In the genomic region with DNA sequence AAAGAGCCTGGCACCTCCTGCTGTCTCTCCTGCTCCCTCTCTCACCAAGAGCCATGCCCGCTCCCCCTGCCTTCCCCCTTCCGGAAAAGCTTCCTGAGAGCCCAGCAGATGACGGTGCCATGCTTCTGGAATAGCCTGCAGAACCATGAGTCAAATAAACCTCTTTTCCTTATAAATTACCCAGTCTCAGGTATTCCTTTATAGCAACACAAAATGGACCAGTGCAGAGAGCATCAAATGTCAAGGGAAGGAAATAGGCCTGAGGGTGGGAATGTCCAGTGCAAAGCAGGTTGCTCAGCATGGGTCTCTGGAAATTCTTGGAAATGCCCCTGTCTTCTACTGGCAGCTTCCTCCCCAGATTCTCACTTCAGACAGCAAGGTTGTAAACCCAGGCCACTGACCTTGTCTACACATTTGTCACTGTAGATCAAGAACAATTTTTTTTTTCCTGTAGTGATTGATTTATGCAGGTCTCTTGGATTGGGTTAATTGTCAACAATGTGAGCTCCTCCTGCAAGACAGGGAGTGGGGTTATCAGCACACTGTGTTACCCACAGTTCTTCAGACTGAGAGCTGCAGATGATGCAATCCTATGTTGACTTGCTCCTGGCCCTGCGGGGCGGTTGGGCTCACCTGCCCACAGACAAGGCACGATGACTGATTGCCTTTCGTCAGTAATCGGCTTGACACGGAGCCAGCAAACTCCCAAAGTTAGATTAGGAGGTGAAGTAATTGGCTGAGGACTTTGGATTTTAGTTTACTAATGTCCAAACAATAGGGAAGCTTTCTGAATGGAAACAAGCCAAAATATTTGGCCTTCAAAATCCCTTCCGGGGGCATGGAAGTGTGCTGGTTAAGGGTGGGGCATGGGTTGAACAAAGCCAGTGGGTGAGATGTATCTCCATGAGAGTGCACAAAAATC, we compare ENCODE assay signal across 1 cellular context.
TF ChIP-seq lines count a peak whose summit lies in the region.

No MANE protein-coding gene starts in this region.

TF ChIP-seq in HepG2, 621 proteins besides CTCF, POLR2A, EP300 and RAD21 (continued from another document and continues in another):
- TF ChIP-seq, protein P1, sequence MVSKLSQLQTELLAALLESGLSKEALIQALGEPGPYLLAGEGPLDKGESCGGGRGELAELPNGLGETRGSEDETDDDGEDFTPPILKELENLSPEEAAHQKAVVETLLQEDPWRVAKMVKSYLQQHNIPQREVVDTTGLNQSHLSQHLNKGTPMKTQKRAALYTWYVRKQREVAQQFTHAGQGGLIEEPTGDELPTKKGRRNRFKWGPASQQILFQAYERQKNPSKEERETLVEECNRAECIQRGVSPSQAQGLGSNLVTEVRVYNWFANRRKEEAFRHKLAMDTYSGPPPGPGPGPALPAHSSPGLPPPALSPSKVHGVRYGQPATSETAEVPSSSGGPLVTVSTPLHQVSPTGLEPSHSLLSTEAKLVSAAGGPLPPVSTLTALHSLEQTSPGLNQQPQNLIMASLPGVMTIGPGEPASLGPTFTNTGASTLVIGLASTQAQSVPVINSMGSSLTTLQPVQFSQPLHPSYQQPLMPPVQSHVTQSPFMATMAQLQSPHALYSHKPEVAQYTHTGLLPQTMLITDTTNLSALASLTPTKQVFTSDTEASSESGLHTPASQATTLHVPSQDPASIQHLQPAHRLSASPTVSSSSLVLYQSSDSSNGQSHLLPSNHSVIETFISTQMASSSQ (IDR thresholded peaks at IDR 0.05; ENCODE audit: low read depth) = peak; percentile 33; the same call in 1 of the 2 replicates
- TF ChIP-seq, protein P1 (CRISPR knock-in tag; IDR thresholded peaks at IDR 0.05; ENCODE audit: borderline replicate concordance) = peak; percentile 56; the same call in 1 of the 2 replicates
- no peak for TF ChIP-seq SIN3B (IDR thresholded peaks at IDR 0.05; ENCODE audit: low read length)
- TF ChIP-seq ZNF446 (CRISPR knock-in tag; IDR thresholded peaks at IDR 0.05) = no peak
- TF ChIP-seq TEAD3 (CRISPR knock-in tag; optimal IDR thresholded peaks at IDR 0.05; ENCODE audit: borderline replicate concordance) = peak; percentile 41
- peak; percentile 33; the same call in 1 of the 2 replicates for TF ChIP-seq NFKB2 (CRISPR knock-in tag; IDR thresholded peaks at IDR 0.05; ENCODE audit: borderline replicate concordance)
- no peak for TF ChIP-seq SAFB2 (CRISPR knock-in tag; IDR thresholded peaks at IDR 0.05; ENCODE audit: borderline replicate concordance, low read depth)
- no peak for TF ChIP-seq ZNF33B (CRISPR knock-in tag; IDR thresholded peaks at IDR 0.05)
- TF ChIP-seq NR3C1 (CRISPR knock-in tag; IDR thresholded peaks at IDR 0.05) = no peak
- no peak for TF ChIP-seq MAFG (CRISPR knock-in tag; IDR thresholded peaks at IDR 0.05)
- TF ChIP-seq HNRNPH1 (optimal IDR thresholded peaks at IDR 0.05; ENCODE audit: low read depth, low read length) = no peak
- TF ChIP-seq ZNF468 (CRISPR knock-in tag; IDR thresholded peaks at IDR 0.05) = no peak
- no peak for TF ChIP-seq YY1 (IDR thresholded peaks at IDR 0.05; ENCODE audit: insufficient read depth, insufficient replicate concordance, low read depth, low read length)
- TF ChIP-seq ZNF703 (CRISPR knock-in tag; IDR thresholded peaks at IDR 0.05; ENCODE audit: borderline replicate concordance) = 0 out of 2 replicates have a peak, but pooled peaks have one; percentile 36
- TF ChIP-seq HOXA7 (CRISPR knock-in tag; IDR thresholded peaks at IDR 0.05) = no peak
- no peak for TF ChIP-seq ZNF766 (CRISPR knock-in tag; IDR thresholded peaks at IDR 0.05; ENCODE audit: borderline replicate concordance)
- TF ChIP-seq, protein P2, sequence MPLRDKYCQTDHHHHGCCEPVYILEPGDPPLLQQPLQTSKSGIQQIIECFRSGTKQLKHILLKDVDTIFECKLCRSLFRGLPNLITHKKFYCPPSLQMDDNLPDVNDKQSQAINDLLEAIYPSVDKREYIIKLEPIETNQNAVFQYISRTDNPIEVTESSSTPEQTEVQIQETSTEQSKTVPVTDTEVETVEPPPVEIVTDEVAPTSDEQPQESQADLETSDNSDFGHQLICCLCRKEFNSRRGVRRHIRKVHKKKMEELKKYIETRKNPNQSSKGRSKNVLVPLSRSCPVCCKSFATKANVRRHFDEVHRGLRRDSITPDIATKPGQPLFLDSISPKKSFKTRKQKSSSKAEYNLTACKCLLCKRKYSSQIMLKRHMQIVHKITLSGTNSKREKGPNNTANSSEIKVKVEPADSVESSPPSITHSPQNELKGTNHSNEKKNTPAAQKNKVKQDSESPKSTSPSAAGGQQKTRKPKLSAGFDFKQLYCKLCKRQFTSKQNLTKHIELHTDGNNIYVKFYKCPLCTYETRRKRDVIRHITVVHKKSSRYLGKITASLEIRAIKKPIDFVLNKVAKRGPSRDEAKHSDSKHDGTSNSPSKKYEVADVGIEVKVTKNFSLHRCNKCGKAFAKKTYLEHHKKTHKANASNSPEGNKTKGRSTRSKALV (CRISPR knock-in tag; IDR thresholded peaks at IDR 0.05) = 0 out of 2 replicates have a peak, but pooled peaks have one; percentile 22
- TF ChIP-seq ONECUT2 (CRISPR knock-in tag; IDR thresholded peaks at IDR 0.05) = no peak
- no peak for TF ChIP-seq ZNF326 (CRISPR knock-in tag; IDR thresholded peaks at IDR 0.05; ENCODE audit: borderline replicate concordance)
- TF ChIP-seq, protein P3, sequence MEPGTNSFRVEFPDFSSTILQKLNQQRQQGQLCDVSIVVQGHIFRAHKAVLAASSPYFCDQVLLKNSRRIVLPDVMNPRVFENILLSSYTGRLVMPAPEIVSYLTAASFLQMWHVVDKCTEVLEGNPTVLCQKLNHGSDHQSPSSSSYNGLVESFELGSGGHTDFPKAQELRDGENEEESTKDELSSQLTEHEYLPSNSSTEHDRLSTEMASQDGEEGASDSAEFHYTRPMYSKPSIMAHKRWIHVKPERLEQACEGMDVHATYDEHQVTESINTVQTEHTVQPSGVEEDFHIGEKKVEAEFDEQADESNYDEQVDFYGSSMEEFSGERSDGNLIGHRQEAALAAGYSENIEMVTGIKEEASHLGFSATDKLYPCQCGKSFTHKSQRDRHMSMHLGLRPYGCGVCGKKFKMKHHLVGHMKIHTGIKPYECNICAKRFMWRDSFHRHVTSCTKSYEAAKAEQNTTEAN (CRISPR knock-in tag; conservative IDR thresholded peaks at IDR 0.05) = no peak
- no peak for TF ChIP-seq IKZF1 (IDR thresholded peaks at IDR 0.05)
- TF ChIP-seq NFYC (CRISPR knock-in tag; IDR thresholded peaks at IDR 0.05) = no peak
- TF ChIP-seq ZNF3 (CRISPR knock-in tag; IDR thresholded peaks at IDR 0.05) = no peak
- no peak for TF ChIP-seq SRSF1 (optimal IDR thresholded peaks at IDR 0.05; ENCODE audit: low read depth, low read length)
- TF ChIP-seq GLI4 (CRISPR knock-in tag; IDR thresholded peaks at IDR 0.05; ENCODE audit: borderline replicate concordance) = no peak
- no peak for TF ChIP-seq TAF1 (CRISPR knock-in tag; IDR thresholded peaks at IDR 0.05)
- no peak for TF ChIP-seq ATAD3A (CRISPR knock-in tag; IDR thresholded peaks at IDR 0.05)
- peak; percentile 87 for TF ChIP-seq ZNF644 (CRISPR knock-in tag; IDR thresholded peaks at IDR 0.05; ENCODE audit: low read depth)
- no peak for TF ChIP-seq ZNF530 (CRISPR knock-in tag; IDR thresholded peaks at IDR 0.05; ENCODE audit: low read depth)
- TF ChIP-seq, protein P4, sequence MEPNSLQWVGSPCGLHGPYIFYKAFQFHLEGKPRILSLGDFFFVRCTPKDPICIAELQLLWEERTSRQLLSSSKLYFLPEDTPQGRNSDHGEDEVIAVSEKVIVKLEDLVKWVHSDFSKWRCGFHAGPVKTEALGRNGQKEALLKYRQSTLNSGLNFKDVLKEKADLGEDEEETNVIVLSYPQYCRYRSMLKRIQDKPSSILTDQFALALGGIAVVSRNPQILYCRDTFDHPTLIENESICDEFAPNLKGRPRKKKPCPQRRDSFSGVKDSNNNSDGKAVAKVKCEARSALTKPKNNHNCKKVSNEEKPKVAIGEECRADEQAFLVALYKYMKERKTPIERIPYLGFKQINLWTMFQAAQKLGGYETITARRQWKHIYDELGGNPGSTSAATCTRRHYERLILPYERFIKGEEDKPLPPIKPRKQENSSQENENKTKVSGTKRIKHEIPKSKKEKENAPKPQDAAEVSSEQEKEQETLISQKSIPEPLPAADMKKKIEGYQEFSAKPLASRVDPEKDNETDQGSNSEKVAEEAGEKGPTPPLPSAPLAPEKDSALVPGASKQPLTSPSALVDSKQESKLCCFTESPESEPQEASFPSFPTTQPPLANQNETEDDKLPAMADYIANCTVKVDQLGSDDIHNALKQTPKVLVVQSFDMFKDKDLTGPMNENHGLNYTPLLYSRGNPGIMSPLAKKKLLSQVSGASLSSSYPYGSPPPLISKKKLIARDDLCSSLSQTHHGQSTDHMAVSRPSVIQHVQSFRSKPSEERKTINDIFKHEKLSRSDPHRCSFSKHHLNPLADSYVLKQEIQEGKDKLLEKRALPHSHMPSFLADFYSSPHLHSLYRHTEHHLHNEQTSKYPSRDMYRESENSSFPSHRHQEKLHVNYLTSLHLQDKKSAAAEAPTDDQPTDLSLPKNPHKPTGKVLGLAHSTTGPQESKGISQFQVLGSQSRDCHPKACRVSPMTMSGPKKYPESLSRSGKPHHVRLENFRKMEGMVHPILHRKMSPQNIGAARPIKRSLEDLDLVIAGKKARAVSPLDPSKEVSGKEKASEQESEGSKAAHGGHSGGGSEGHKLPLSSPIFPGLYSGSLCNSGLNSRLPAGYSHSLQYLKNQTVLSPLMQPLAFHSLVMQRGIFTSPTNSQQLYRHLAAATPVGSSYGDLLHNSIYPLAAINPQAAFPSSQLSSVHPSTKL (CRISPR knock-in tag; IDR thresholded peaks at IDR 0.05) = peak; percentile 81
- TF ChIP-seq, protein P5, sequence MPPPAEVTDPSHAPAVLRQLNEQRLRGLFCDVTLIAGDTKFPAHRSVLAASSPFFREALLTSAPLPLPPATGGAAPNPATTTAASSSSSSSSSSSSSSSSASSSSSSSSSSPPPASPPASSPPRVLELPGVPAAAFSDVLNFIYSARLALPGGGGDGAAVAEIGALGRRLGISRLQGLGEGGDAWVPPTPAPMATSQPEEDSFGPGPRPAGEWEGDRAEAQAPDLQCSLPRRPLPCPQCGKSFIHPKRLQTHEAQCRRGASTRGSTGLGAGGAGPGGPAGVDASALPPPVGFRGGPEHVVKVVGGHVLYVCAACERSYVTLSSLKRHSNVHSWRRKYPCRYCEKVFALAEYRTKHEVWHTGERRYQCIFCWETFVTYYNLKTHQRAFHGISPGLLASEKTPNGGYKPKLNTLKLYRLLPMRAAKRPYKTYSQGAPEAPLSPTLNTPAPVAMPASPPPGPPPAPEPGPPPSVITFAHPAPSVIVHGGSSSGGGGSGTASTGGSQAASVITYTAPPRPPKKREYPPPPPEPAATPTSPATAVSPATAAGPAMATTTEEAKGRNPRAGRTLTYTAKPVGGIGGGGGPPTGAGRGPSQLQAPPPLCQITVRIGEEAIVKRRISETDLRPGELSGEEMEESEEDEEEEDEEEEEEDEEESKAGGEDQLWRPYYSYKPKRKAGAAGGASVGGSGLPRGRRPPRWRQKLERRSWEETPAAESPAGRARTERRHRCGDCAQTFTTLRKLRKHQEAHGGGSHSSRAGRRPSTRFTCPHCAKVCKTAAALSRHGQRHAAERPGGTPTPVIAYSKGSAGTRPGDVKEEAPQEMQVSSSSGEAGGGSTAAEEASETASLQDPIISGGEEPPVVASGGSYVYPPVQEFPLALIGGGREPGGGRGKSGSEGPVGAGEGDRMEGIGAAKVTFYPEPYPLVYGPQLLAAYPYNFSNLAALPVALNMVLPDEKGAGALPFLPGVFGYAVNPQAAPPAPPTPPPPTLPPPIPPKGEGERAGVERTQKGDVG (CRISPR knock-in tag; IDR thresholded peaks at IDR 0.05; ENCODE audit: borderline replicate concordance) = no peak
- TF ChIP-seq GPN1 (CRISPR knock-in tag; IDR thresholded peaks at IDR 0.05; ENCODE audit: borderline replicate concordance) = no peak
- TF ChIP-seq, protein P6, sequence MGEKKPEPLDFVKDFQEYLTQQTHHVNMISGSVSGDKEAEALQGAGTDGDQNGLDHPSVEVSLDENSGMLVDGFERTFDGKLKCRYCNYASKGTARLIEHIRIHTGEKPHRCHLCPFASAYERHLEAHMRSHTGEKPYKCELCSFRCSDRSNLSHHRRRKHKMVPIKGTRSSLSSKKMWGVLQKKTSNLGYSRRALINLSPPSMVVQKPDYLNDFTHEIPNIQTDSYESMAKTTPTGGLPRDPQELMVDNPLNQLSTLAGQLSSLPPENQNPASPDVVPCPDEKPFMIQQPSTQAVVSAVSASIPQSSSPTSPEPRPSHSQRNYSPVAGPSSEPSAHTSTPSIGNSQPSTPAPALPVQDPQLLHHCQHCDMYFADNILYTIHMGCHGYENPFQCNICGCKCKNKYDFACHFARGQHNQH (CRISPR knock-in tag; IDR thresholded peaks at IDR 0.05) = peak; percentile 60; the same call in 1 of the 2 replicates
- TF ChIP-seq HOXA5 (CRISPR knock-in tag; IDR thresholded peaks at IDR 0.05) = peak; percentile 100
- TF ChIP-seq ZNF780A (CRISPR knock-in tag; IDR thresholded peaks at IDR 0.05) = no peak
- no peak for TF ChIP-seq HNRNPLL (IDR thresholded peaks at IDR 0.05; ENCODE audit: low read depth, low read length, poor library complexity, severe bottlenecking)
- TF ChIP-seq GZF1 (CRISPR knock-in tag; IDR thresholded peaks at IDR 0.05) = no peak
- no peak for TF ChIP-seq FOSL1 (CRISPR knock-in tag; IDR thresholded peaks at IDR 0.05; ENCODE audit: borderline replicate concordance)
- TF ChIP-seq GATAD1 (CRISPR knock-in tag; IDR thresholded peaks at IDR 0.05) = no peak
- TF ChIP-seq, protein P7, sequence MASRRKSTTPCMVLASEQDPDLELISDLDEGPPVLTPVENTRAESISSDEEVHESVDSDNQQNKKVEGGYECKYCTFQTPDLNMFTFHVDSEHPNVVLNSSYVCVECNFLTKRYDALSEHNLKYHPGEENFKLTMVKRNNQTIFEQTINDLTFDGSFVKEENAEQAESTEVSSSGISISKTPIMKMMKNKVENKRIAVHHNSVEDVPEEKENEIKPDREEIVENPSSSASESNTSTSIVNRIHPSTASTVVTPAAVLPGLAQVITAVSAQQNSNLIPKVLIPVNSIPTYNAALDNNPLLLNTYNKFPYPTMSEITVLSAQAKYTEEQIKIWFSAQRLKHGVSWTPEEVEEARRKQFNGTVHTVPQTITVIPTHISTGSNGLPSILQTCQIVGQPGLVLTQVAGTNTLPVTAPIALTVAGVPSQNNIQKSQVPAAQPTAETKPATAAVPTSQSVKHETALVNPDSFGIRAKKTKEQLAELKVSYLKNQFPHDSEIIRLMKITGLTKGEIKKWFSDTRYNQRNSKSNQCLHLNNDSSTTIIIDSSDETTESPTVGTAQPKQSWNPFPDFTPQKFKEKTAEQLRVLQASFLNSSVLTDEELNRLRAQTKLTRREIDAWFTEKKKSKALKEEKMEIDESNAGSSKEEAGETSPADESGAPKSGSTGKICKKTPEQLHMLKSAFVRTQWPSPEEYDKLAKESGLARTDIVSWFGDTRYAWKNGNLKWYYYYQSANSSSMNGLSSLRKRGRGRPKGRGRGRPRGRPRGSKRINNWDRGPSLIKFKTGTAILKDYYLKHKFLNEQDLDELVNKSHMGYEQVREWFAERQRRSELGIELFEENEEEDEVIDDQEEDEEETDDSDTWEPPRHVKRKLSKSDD (CRISPR knock-in tag; IDR thresholded peaks at IDR 0.05; ENCODE audit: low read depth) = no peak
